Comparison of ENCODE assay signal across 17 cellular contexts in the genomic region with DNA sequence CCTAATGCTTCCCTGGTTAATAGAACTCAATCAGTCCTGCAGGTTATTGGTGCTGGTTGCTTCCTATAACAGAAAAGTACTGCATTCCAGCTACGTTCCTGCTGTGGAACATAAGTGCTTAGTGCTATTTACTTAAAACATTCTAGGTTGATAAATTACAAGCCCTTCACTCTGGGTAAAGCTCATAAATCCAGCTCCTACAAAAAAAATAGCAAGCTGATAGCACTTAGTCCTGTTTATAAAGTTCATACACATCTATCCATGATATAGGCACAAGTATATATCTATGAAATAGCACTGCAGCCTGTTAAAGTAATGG.
"Had no signal": no experiment of that assay in that cellular context is flagged by ENCODE, and none has a peak within 500 bp of the region (broad histone marks: within the 10 kb centered on the region; RNA-seq: fewer than 3 reads in every experiment).

No MANE protein-coding gene starts in this region.

- H3K9me3 ChIP-seq: testis had no signal

- H3K4me2 ChIP-seq: smooth muscle cell had no signal

- H3K27ac ChIP-seq: coronary artery, parathyroid adenoma had no signal

- H3K9ac ChIP-seq: parathyroid adenoma had no signal

- H3K4me3 ChIP-seq: coronary artery, lung, smooth muscle cell, testis had no signal

- H3K27me3 ChIP-seq: testis had no signal

- FAIRE-seq: islet of Langerhans had no signal

- DNase-seq: activated CD4-positive, alpha-beta memory T cell treated with anti-CD3 and anti-CD28 coated beads, Interleukin-2, amount 10 ng/mL, durations not matched to agents 7 days and 5 days; activated CD4-positive, alpha-beta T cell treated with anti-CD3 and anti-CD28 coated beads for 48 hours; activated CD4-positive, CD25-positive, alpha-beta regulatory T cell; activated naive CD4-positive, alpha-beta T cell treated with Interleukin-2 at 50 U/mL for 16 hours; activated T-cell treated with anti-CD3 and anti-CD28 coated beads, Interleukin-2, amount 50 U/mL, for 1 hour; left cardiac atrium; stimulated activated CD4-positive, alpha-beta T cell treated with anti-CD3 and anti-CD28 coated beads, Interleukin-4, amount 100 ng/mL, for 24 hours; testis had no signal

- H3K4me1 ChIP-seq: parathyroid adenoma had no signal

- ATAC-seq: esophagus mucosa; natural killer cell treated with Interleukin-12 subunit alpha and Interleukin-12 subunit beta and Interleukin-15 and Interleukin-18, amount 100 ng/mL, for 72 hours; sciatic nerve; stimulated activated effector memory CD8-positive, alpha-beta T cell treated with anti-CD3 and anti-CD28 coated beads, Interleukin-12 subunit alpha, Interleukin-12 subunit beta, amount 100 ng/mL, for 72 hours had no signal

- H2AFZ ChIP-seq: parathyroid adenoma had no signal
